In the genomic region with DNA sequence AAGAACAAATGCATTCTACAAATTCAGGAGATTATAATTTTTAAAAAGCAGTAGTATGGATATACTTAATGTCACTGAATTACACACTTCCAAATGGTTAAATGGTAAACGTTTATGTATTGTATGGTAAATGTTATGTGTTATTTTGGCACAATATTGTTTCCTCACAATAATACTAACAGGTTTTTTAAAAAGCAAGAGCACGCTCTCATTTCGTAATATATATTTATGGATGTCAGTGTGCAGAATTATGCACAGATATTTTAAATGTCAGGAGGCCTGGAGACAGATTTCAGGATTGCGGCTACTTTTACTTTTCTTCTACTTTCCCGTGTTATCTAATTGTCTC, we compare ENCODE assay signal across 1 cellular context.
TF ChIP-seq lines count a peak whose summit lies in the region.

No MANE protein-coding gene starts in this region.

TF ChIP-seq in GM12878, 131 proteins besides CTCF, POLR2A, EP300 and RAD21 (continued from another document):
- TF ChIP-seq NFXL1 (IDR thresholded peaks at IDR 0.05; ENCODE audit: borderline replicate concordance), result no peak
- no peak for TF ChIP-seq EED (IDR thresholded peaks at IDR 0.05; ENCODE audit: low read depth)
- no peak for TF ChIP-seq BACH1 (IDR thresholded peaks at IDR 0.05; ENCODE audit: borderline replicate concordance)
- no peak for TF ChIP-seq NFIC (IDR thresholded peaks at IDR 0.05; ENCODE audit: low read depth, low read length)
- TF ChIP-seq TBL1XR1 (IDR thresholded peaks at IDR 0.05; ENCODE audit: low read depth, low read length), result no peak
- no peak for TF ChIP-seq ESRRA (IDR thresholded peaks at IDR 0.05; ENCODE audit: low read length)
- TF ChIP-seq ZNF622 (IDR thresholded peaks at IDR 0.05), result no peak
TF ChIP-seq in GM12878: peak in this region for 0.
